Comparison of ENCODE assay signal across 1 cellular context in the genomic region with DNA sequence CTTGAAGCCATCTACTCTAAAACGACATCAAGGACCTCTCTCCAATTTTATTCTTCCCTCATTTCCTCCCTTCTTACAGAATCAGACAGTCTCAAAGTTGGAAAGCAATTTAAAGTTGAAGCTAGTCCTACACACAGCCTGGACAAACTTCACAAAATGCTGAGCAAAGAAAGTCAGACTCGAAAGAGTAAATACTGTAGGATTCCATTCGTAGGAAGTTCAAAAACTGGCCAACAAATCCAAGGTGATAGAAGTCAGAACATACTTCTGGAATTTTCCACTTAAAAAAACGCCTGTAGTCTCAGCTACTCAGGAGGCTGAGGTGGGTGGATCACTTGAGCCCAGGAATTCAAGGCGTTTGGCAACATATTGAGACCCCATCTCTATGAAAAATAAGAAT.
A peak's percentile ranks its signal among the peaks of the same experiment; 100 is the strongest.
TF ChIP-seq lines count a peak whose summit lies in the region.

No MANE protein-coding gene starts in this region.

TF ChIP-seq in HepG2, 621 proteins besides CTCF, POLR2A, EP300 and RAD21:
- TF ChIP-seq, protein P1, sequence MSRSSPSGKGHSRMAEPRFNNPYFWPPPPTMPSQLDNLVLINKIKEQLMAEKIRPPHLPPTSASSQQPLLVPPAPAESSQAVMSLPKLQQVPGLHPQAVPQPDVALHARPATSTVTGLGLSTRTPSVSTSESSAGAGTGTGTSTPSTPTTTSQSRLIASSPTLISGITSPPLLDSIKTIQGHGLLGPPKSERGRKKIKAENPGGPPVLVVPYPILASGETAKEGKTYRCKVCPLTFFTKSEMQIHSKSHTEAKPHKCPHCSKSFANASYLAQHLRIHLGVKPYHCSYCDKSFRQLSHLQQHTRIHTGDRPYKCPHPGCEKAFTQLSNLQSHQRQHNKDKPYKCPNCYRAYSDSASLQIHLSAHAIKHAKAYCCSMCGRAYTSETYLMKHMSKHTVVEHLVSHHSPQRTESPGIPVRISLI (CRISPR knock-in tag; IDR thresholded peaks at IDR 0.05; ENCODE audit: borderline replicate concordance) = peak; percentile 45; the same call in 1 of the 2 replicates
- TF ChIP-seq ZNF816 (CRISPR knock-in tag; IDR thresholded peaks at IDR 0.05; ENCODE audit: borderline replicate concordance) (no peak), MAFK (conservative IDR thresholded peaks at IDR 0.05 in 1 of 2, IDR thresholded peaks at IDR 0.05 in 1 of 2; ENCODE audit: low read length in 2 of 2) (peak; percentile 41 to 55; a peak in 2 of 4 replicates), NFE2 (CRISPR knock-in tag; IDR thresholded peaks at IDR 0.05) (no peak), RARA (CRISPR knock-in tag; IDR thresholded peaks at IDR 0.05) (0 out of 2 replicates have a peak, but pooled peaks have one; percentile 6), NFIC (IDR thresholded peaks at IDR 0.05; ENCODE audit: low read length) (peak; percentile 39; the same call in 1 of the 2 replicates), ZNF792 (CRISPR knock-in tag; IDR thresholded peaks at IDR 0.05) (0 out of 2 replicates have a peak, but pooled peaks have one; percentile 30), FOXA3 (CRISPR knock-in tag; IDR thresholded peaks at IDR 0.05) (0 out of 2 replicates have a peak, but pooled peaks have one; percentile 21), ZNF644 (CRISPR knock-in tag; IDR thresholded peaks at IDR 0.05; ENCODE audit: low read depth) (0 out of 2 replicates have a peak, but pooled peaks have one; percentile 9), SIN3B (IDR thresholded peaks at IDR 0.05; ENCODE audit: low read length) (no peak), MAFF (IDR thresholded peaks at IDR 0.05; ENCODE audit: low read depth, low read length) (0 out of 2 replicates have a peak, but pooled peaks have one; percentile 23), DR1 (CRISPR knock-in tag; IDR thresholded peaks at IDR 0.05) (no peak), ZNF282 (IDR thresholded peaks at IDR 0.05; ENCODE audit: partially characterized antibody) (no peak)
- TF ChIP-seq, protein P2, sequence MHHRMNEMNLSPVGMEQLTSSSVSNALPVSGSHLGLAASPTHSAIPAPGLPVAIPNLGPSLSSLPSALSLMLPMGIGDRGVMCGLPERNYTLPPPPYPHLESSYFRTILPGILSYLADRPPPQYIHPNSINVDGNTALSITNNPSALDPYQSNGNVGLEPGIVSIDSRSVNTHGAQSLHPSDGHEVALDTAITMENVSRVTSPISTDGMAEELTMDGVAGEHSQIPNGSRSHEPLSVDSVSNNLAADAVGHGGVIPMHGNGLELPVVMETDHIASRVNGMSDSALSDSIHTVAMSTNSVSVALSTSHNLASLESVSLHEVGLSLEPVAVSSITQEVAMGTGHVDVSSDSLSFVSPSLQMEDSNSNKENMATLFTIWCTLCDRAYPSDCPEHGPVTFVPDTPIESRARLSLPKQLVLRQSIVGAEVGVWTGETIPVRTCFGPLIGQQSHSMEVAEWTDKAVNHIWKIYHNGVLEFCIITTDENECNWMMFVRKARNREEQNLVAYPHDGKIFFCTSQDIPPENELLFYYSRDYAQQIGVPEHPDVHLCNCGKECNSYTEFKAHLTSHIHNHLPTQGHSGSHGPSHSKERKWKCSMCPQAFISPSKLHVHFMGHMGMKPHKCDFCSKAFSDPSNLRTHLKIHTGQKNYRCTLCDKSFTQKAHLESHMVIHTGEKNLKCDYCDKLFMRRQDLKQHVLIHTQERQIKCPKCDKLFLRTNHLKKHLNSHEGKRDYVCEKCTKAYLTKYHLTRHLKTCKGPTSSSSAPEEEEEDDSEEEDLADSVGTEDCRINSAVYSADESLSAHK (CRISPR knock-in tag; IDR thresholded peaks at IDR 0.05; ENCODE audit: borderline replicate concordance) = no peak
- TF ChIP-seq, protein P3, sequence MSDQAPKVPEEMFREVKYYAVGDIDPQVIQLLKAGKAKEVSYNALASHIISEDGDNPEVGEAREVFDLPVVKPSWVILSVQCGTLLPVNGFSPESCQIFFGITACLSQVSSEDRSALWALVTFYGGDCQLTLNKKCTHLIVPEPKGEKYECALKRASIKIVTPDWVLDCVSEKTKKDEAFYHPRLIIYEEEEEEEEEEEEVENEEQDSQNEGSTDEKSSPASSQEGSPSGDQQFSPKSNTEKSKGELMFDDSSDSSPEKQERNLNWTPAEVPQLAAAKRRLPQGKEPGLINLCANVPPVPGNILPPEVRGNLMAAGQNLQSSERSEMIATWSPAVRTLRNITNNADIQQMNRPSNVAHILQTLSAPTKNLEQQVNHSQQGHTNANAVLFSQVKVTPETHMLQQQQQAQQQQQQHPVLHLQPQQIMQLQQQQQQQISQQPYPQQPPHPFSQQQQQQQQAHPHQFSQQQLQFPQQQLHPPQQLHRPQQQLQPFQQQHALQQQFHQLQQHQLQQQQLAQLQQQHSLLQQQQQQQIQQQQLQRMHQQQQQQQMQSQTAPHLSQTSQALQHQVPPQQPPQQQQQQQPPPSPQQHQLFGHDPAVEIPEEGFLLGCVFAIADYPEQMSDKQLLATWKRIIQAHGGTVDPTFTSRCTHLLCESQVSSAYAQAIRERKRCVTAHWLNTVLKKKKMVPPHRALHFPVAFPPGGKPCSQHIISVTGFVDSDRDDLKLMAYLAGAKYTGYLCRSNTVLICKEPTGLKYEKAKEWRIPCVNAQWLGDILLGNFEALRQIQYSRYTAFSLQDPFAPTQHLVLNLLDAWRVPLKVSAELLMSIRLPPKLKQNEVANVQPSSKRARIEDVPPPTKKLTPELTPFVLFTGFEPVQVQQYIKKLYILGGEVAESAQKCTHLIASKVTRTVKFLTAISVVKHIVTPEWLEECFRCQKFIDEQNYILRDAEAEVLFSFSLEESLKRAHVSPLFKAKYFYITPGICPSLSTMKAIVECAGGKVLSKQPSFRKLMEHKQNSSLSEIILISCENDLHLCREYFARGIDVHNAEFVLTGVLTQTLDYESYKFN (CRISPR knock-in tag; conservative IDR thresholded peaks at IDR 0.05) = peak; percentile 58
- TF ChIP-seq, protein P4, sequence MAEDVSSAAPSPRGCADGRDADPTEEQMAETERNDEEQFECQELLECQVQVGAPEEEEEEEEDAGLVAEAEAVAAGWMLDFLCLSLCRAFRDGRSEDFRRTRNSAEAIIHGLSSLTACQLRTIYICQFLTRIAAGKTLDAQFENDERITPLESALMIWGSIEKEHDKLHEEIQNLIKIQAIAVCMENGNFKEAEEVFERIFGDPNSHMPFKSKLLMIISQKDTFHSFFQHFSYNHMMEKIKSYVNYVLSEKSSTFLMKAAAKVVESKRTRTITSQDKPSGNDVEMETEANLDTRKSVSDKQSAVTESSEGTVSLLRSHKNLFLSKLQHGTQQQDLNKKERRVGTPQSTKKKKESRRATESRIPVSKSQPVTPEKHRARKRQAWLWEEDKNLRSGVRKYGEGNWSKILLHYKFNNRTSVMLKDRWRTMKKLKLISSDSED (CRISPR knock-in tag; IDR thresholded peaks at IDR 0.05) = no peak
- TF ChIP-seq, protein P5, sequence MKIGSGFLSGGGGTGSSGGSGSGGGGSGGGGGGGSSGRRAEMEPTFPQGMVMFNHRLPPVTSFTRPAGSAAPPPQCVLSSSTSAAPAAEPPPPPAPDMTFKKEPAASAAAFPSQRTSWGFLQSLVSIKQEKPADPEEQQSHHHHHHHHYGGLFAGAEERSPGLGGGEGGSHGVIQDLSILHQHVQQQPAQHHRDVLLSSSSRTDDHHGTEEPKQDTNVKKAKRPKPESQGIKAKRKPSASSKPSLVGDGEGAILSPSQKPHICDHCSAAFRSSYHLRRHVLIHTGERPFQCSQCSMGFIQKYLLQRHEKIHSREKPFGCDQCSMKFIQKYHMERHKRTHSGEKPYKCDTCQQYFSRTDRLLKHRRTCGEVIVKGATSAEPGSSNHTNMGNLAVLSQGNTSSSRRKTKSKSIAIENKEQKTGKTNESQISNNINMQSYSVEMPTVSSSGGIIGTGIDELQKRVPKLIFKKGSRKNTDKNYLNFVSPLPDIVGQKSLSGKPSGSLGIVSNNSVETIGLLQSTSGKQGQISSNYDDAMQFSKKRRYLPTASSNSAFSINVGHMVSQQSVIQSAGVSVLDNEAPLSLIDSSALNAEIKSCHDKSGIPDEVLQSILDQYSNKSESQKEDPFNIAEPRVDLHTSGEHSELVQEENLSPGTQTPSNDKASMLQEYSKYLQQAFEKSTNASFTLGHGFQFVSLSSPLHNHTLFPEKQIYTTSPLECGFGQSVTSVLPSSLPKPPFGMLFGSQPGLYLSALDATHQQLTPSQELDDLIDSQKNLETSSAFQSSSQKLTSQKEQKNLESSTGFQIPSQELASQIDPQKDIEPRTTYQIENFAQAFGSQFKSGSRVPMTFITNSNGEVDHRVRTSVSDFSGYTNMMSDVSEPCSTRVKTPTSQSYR (CRISPR knock-in tag; IDR thresholded peaks at IDR 0.05; ENCODE audit: borderline replicate concordance) = no peak
- TF ChIP-seq, protein P6, sequence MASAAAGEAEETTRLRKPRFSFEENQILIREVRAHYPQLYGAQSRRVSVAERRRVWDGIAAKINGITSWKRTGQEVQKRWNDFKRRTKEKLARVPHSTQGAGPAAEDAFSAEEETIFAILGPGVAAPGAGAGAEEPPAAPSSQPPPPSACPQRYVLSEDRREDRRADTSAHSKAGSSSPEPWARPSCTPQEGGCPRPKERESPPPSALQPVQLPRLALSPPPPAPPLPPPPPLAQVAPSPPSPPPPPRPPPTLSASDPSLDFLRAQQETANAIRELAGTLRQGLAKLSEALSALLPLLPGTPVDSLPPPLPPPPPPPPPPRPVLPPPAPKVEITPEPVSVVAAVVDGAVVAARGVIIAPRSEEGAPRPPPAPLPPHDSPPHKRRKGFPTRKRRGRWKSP (CRISPR knock-in tag; IDR thresholded peaks at IDR 0.05) = no peak
